9 cellular contexts compared by ENCODE assay signal in the genomic region with DNA sequence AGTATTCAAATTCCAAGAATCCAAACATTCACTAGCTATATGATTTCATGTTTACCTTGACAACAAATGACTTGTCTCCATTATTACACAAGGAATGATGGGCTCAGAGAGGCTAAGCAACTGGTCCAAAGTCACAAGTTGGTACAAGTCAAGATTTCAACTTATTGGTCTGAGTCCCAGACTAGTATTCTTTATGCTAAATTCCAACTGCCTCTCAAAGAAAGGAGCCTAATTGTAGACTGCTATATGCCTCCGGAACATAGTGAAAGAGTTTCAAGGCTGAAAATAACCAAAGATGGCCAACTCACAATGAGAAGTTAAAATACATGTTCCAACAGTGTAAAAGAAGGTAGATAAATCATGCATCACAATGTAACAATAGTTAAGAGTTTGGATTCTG. TPM values are rescaled to one million over a fixed set of nuclear protein-coding genes. Genes with fewer than 3 reads are reported as not detected.
DNase-seq lines count a peak whose midpoint lies in the region; ATAC-seq and TF ChIP-seq lines count a peak whose summit lies in the region.
"Had no signal": no experiment of that assay in that cellular context is flagged by ENCODE, and none has a peak within 500 bp of the region (broad histone marks: within the 10 kb centered on the region; RNA-seq: fewer than 3 reads in every experiment).

No MANE protein-coding gene starts in this region.

- POLR2A ChIA-PET in AG04449 (lab: Yijun Ruan, JAX), result interaction anchor here (2.4 kb wide), 1 partner anchor 8 kb away, joined by 23 read pairs; a partner anchor contains a TSS

- peaks cover 5% of the 10 kb centered on the region for H3K36me3 Mint-ChIP-seq in chondrocyte (ENCODE audit: low read depth)
- H3K36me3 Mint-ChIP-seq in natural killer cell treated with Interleukin-12 subunit alpha and Interleukin-12 subunit beta and Interleukin-15 and Interleukin-18, amount 100 ng/mL, for 72 hours, result peaks cover 38% of the 10 kb centered on the region

- H3K4me1 Mint-ChIP-seq in chondrocyte (ENCODE audit: low read depth), result peaks cover 93% of the 10 kb centered on the region
- peaks cover 64 to 72% of the 10 kb centered on the region in 2 donors for H3K4me1 Mint-ChIP-seq in natural killer cell treated with Interleukin-12 subunit alpha and Interleukin-12 subunit beta and Interleukin-15 and Interleukin-18, amount 100 ng/mL, for 72 hours (ENCODE audit: low read depth in 2 of 2)

- H3K27me3 ChIP-seq in HUES6 (ENCODE audit: control insufficient read depth, insufficient read depth, low read length), result no peaks in the 10 kb centered on the region

- no peaks in the 10 kb centered on the region for H3K9me3 Mint-ChIP-seq in chondrocyte (ENCODE audit: low read depth)
- H3K9me3 Mint-ChIP-seq in natural killer cell treated with Interleukin-12 subunit alpha and Interleukin-12 subunit beta and Interleukin-15 and Interleukin-18, amount 100 ng/mL, for 72 hours, result peaks cover 3% of the 10 kb centered on the region

- H3K4me3 ChIP-seq in AG04449 (ENCODE audit: low read depth, low read length) (peak overlapping the region; percentile 28), HUES6 (ENCODE audit: low read depth, low read length) (peak overlapping the region; percentile 26; the same call in 1 of the 2 replicates)

- no peak overlapping the region for H3K9ac ChIP-seq in HUES6 (ENCODE audit: low read length)

- DNase-seq in AG04449 (ENCODE audit: low read depth, low spot score), result no peak
- DNase-seq in chondrocyte (ENCODE audit: low spot score), result no peak
- DNase-seq in natural killer cell treated with Interleukin-12 subunit alpha and Interleukin-12 subunit beta and Interleukin-15 and Interleukin-18, amount 100 ng/mL, for 72 hours (ENCODE audit: low spot score), result no peak
- no peak for DNase-seq in GM20000 (ENCODE audit: low spot score)
- DNase-seq in activated CD4-positive, CD25-positive, alpha-beta regulatory T cell treated with anti-CD3 and anti-CD28 coated beads, Interleukin-2, amount 50 U/mL, for 72 hours, result no peak
- no peak for DNase-seq in NOMO-1 treated with dmso at 0.1 percent for 144 hours (lab: John Stamatoyannopoulos, UW; ENCODE audit: unreplicated experiment)
- DNase-seq: occipital lobe had no signal

- no peak for ATAC-seq in natural killer cell treated with Interleukin-12 subunit alpha and Interleukin-12 subunit beta and Interleukin-15 and Interleukin-18, amount 100 ng/mL, for 72 hours
- ATAC-seq in GM18505 (IDR thresholded peaks at IDR 0.05; ENCODE audit: unreplicated experiment), result no peak

- H3K9me3 ChIP-seq in HUES6 (ENCODE audit: control insufficient read depth, insufficient read depth, low read depth, low read length), result no peaks in the 10 kb centered on the region

- no peak overlapping the region for H3K27ac ChIP-seq in HUES6 (ENCODE audit: low read depth, low read length)

- no peak for TF ChIP-seq POLR2A in GM18505 (IDR thresholded peaks at IDR 0.05; ENCODE audit: borderline replicate concordance, extremely low read depth, insufficient read depth, insufficient read length)

- H3K4me3 Mint-ChIP-seq in chondrocyte (ENCODE audit: unreplicated experiment), result no peak overlapping the region
- H3K4me3 Mint-ChIP-seq in natural killer cell treated with Interleukin-12 subunit alpha and Interleukin-12 subunit beta and Interleukin-15 and Interleukin-18, amount 100 ng/mL, for 72 hours, result peak overlapping the region; percentile 96

- TF ChIP-seq CTCF in AG04449 (IDR thresholded peaks at IDR 0.05; ENCODE audit: insufficient read depth, low read length, missing control alignments), result no peak
- TF ChIP-seq CTCF in chondrocyte (IDR thresholded peaks at IDR 0.05), result no peak
- TF ChIP-seq CTCF in GM20000 (IDR thresholded peaks at IDR 0.05; ENCODE audit: extremely low read depth, missing control alignments), result no peak

- peaks cover 79% of the 10 kb centered on the region for H3K4me1 ChIP-seq in HUES6 (ENCODE audit: control insufficient read depth, insufficient read depth, low read length)

- peaks cover 19% of the 10 kb centered on the region for H3K36me3 ChIP-seq in HUES6 (ENCODE audit: control insufficient read depth, insufficient read depth, low read length)

- no peaks in the 10 kb centered on the region for H3K27me3 Mint-ChIP-seq in chondrocyte (ENCODE audit: low read depth)
- H3K27me3 Mint-ChIP-seq in natural killer cell treated with Interleukin-12 subunit alpha and Interleukin-12 subunit beta and Interleukin-15 and Interleukin-18, amount 100 ng/mL, for 72 hours, result no peaks in the 10 kb centered on the region

- peak overlapping the region; percentile 84 for H3K27ac Mint-ChIP-seq in chondrocyte (ENCODE audit: unreplicated experiment)
- H3K27ac Mint-ChIP-seq in natural killer cell treated with Interleukin-12 subunit alpha and Interleukin-12 subunit beta and Interleukin-15 and Interleukin-18, amount 100 ng/mL, for 72 hours, result peak overlapping the region; percentile 92 to 95

- CTCF ChIA-PET in AG04449 (lab: Yijun Ruan, JAX), result interaction anchor here (1.1 to 2.6 kb wide), 2 partner anchors 327 to 757 kb away, joined by 5 to 19 read pairs; no protein-coding TSS in a partner anchor

RNA-seq across cellular contexts. Expression of a gene that starts 7.5 kb away (rescaled TPM):
- 28.3 to 56.8 TPM (median 53.6 TPM) in 3 replicates for total RNA-seq in chondrocyte
- 100 to 1,000 TPM in 1 of 2 donors, 10 to 100 TPM in 1; 80.0 to 249 TPM for total RNA-seq in natural killer cell treated with Interleukin-12 subunit alpha and Interleukin-12 subunit beta and Interleukin-15 and Interleukin-18, amount 100 ng/mL, for 72 hours
